ENCODE assay signal across 13 cellular contexts in genomic region chr15:90877315-90877714, GRCh38.
"Had no signal": no experiment of that assay in that cellular context is flagged by ENCODE, and none has a peak within 500 bp of the region (broad histone marks: within the 10 kb centered on the region; RNA-seq: fewer than 3 reads in every experiment).

No MANE protein-coding gene starts in this region.

- FAIRE-seq: pancreas had no signal

- H3K4me3 Mint-ChIP-seq: neural progenitor cell had no signal

- H3K27me3 ChIP-seq: hepatocyte, neural progenitor cell, pancreas, SJCRH30, tibial artery, vagina had no signal

- H3K9ac ChIP-seq: neural progenitor cell had no signal

- H3K4me3 ChIP-seq: hepatocyte, neural progenitor cell, pancreas, SJCRH30, tibial artery, vagina had no signal

- H3K9me3 ChIP-seq: pancreas, SJCRH30, tibial artery, vagina had no signal

- DNase-seq: activated CD4-positive, alpha-beta T cell treated with anti-CD3 and anti-CD28 coated beads for 4 hours; caudate nucleus; dermis blood vessel endothelial cell; kidney glomerular epithelial cell; SJCRH30; stimulated activated CD4-positive, alpha-beta T cell treated with anti-CD3 and anti-CD28 coated beads, Interleukin-2, amount 100 ng/mL, for 48 hours; stimulated activated CD8-positive, alpha-beta memory T cell treated with anti-CD3 and anti-CD28 coated beads, Interleukin-4, amount 100 ng/mL, for 48 hours; tibial artery had no signal

- ATAC-seq: pancreas had no signal

- H3K27ac Mint-ChIP-seq: neural progenitor cell had no signal

- H3K9me3 Mint-ChIP-seq: neural progenitor cell had no signal

- H3K27ac ChIP-seq: hepatocyte, neural progenitor cell, pancreas, SJCRH30, tibial artery, vagina, VCaP had no signal

- H3K4me2 ChIP-seq: hepatocyte, neural progenitor cell had no signal

- H2AFZ ChIP-seq: hepatocyte, neural progenitor cell had no signal

- H3K36me3 ChIP-seq: neural progenitor cell had no signal
